In the genomic region with DNA sequence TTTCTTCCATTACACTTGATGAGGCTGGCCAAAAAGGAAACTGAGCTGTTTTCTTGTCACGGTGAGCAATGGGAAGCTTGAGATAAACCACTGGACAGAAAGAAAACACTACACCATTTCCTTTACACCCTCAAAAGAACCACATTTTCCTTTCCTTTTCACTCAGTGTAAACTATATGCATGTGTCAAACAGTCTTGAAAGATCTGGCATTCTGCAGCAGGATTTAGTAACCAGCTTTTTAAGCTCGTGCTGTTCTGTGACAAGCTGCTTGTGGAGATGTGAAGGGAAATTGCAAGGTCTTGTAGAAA, we compare ENCODE assay signal across 11 cellular contexts.
DNase-seq lines count a peak whose midpoint lies in the region; ATAC-seq, FAIRE-seq and TF ChIP-seq lines count a peak whose summit lies in the region.
"Had no signal": no experiment of that assay in that cellular context is flagged by ENCODE, and none has a peak within 500 bp of the region (broad histone marks: within the 10 kb centered on the region; RNA-seq: fewer than 3 reads in every experiment).

No MANE protein-coding gene starts in this region.

- 34 to 77% methylated on average over 2 of the region's 2 CpGs for whole genome bisulfite sequencing in sigmoid colon, 2 donors

- H3K27ac Mint-ChIP-seq in activated T-helper 1 cell treated with anti-CD3 and anti-CD28 coated beads, Interleukin-12 subunit alpha, Interleukin-12 subunit beta, Interleukin-2, Interleukin-4 antibody, amounts not matched to agents 30 ng/mL and 10 ng/mL and 1 ng/mL, durations not matched to agents 14 hours and 24 hours and 36 hours, result peak overlapping the region; percentile 86
- H3K27ac Mint-ChIP-seq in immature natural killer cell, result peak overlapping the region in 5 of 6 donors; percentile 22 to 69 (median 45)

- no peaks in the 10 kb centered on the region for H3K36me3 ChIP-seq in ACC112 (ENCODE audit: insufficient read depth, low read length)
- peaks cover 0 to 13% (median 6%) of the 10 kb centered on the region in 4 donors for H3K36me3 ChIP-seq in sigmoid colon

- H3K79me2 ChIP-seq in ACC112 (ENCODE audit: control insufficient read depth, insufficient read depth, low read length, unreplicated experiment), result no peaks in the 10 kb centered on the region

- FAIRE-seq in RCC 7860 (lab: Jason Lieb, UNC), result no peak
- FAIRE-seq: GM12892 had no signal

- H3K4me1 ChIP-seq in ACC112 (ENCODE audit: control insufficient read depth, insufficient read depth, low read length, unreplicated experiment) (peaks cover 27% of the 10 kb centered on the region), sigmoid colon (peaks cover 0 to 28% (median 0%) of the 10 kb centered on the region in 4 donors)

- H2AFZ ChIP-seq in ACC112 (ENCODE audit: low read length, unreplicated experiment), result peak overlapping the region; percentile 62

- no peak for TF ChIP-seq CTCF in sigmoid colon (IDR thresholded peaks at IDR 0.05)

- ATAC-seq in GM19372 (IDR thresholded peaks at IDR 0.05; ENCODE audit: low read depth, unreplicated experiment), result peak; percentile 81
- ATAC-seq in GM18519 (IDR thresholded peaks at IDR 0.05; ENCODE audit: low FRiP score, unreplicated experiment), result no peak

- H3K4me3 ChIP-seq in ACC112 (ENCODE audit: low read depth, low read length) (peak overlapping the region; percentile 40; the same call in 1 of the 2 replicates), sigmoid colon (no peak overlapping the region)

- DNase-seq in activated T-helper 1 cell treated with anti-CD3 and anti-CD28 coated beads, Interleukin-12 subunit alpha, Interleukin-12 subunit beta, Interleukin-2, Interleukin-4 antibody, amounts not matched to agents 30 ng/mL and 10 ng/mL and 1 ng/mL, durations not matched to agents 14 hours and 24 hours and 36 hours (ENCODE audit: low spot score), result peak; percentile 13
- DNase-seq in immature natural killer cell (peak in 2 of 3 donors; percentile 8 to 10), mesenteric fat pad (ENCODE audit: low spot score) (no peak), RCC 7860 (ENCODE audit: low spot score) (no peak), sigmoid colon (no peak)
- DNase-seq: posterior cingulate gyrus had no signal

- H3K4me1 Mint-ChIP-seq in activated T-helper 1 cell treated with anti-CD3 and anti-CD28 coated beads, Interleukin-12 subunit alpha, Interleukin-12 subunit beta, Interleukin-2, Interleukin-4 antibody, amounts not matched to agents 30 ng/mL and 10 ng/mL and 1 ng/mL, durations not matched to agents 14 hours and 24 hours and 36 hours (ENCODE audit: low read depth), result peaks cover 27% of the 10 kb centered on the region
- H3K4me1 Mint-ChIP-seq in immature natural killer cell, result peaks cover 19 to 26% of the 10 kb centered on the region in 2 donors

- intact Hi-C loops in activated T-helper 1 cell treated with anti-CD3 and anti-CD28 coated beads, Interleukin-12 subunit alpha, Interleukin-12 subunit beta, Interleukin-2, Interleukin-4 antibody, amounts not matched to agents 30 ng/mL and 10 ng/mL and 1 ng/mL, durations not matched to agents 14 hours and 24 hours and 36 hours (cut with micrococcal nuclease), result loop anchor here (1.0 to 10.0 kb wide), 10 partner anchors 71 to 1235 kb away; a partner anchor contains a TSS
- intact Hi-C loops in sigmoid colon (cut with DNase I), result no loop called here

- H3K4me3 Mint-ChIP-seq in activated T-helper 1 cell treated with anti-CD3 and anti-CD28 coated beads, Interleukin-12 subunit alpha, Interleukin-12 subunit beta, Interleukin-2, Interleukin-4 antibody, amounts not matched to agents 30 ng/mL and 10 ng/mL and 1 ng/mL, durations not matched to agents 14 hours and 24 hours and 36 hours, result peak overlapping the region; percentile 17
- H3K4me3 Mint-ChIP-seq in immature natural killer cell, result peak overlapping the region in 4 of 5 donors; percentile 34 to 76 (median 55)

- H3K9me3 Mint-ChIP-seq in activated T-helper 1 cell treated with anti-CD3 and anti-CD28 coated beads, Interleukin-12 subunit alpha, Interleukin-12 subunit beta, Interleukin-2, Interleukin-4 antibody, amounts not matched to agents 30 ng/mL and 10 ng/mL and 1 ng/mL, durations not matched to agents 14 hours and 24 hours and 36 hours, result peaks cover 3% of the 10 kb centered on the region
- H3K9me3 Mint-ChIP-seq in immature natural killer cell, result no peaks in the 10 kb centered on the region

- no peaks in the 10 kb centered on the region for H3K27me3 Mint-ChIP-seq in activated T-helper 1 cell treated with anti-CD3 and anti-CD28 coated beads, Interleukin-12 subunit alpha, Interleukin-12 subunit beta, Interleukin-2, Interleukin-4 antibody, amounts not matched to agents 30 ng/mL and 10 ng/mL and 1 ng/mL, durations not matched to agents 14 hours and 24 hours and 36 hours (ENCODE audit: insufficient read depth)
- H3K27me3 Mint-ChIP-seq in immature natural killer cell (ENCODE audit: low read depth in 3 of 3), result peaks cover 0 to 6% (median 0%) of the 10 kb centered on the region in 3 donors

- H3K9me3 ChIP-seq in sigmoid colon, result no peaks in the 10 kb centered on the region

- H3K36me3 Mint-ChIP-seq in activated T-helper 1 cell treated with anti-CD3 and anti-CD28 coated beads, Interleukin-12 subunit alpha, Interleukin-12 subunit beta, Interleukin-2, Interleukin-4 antibody, amounts not matched to agents 30 ng/mL and 10 ng/mL and 1 ng/mL, durations not matched to agents 14 hours and 24 hours and 36 hours (ENCODE audit: low read depth), result no peaks in the 10 kb centered on the region
- no peaks in the 10 kb centered on the region for H3K36me3 Mint-ChIP-seq in immature natural killer cell

- no peak for TF ChIP-seq EP300 in sigmoid colon (IDR thresholded peaks at IDR 0.05)

- TF ChIP-seq POLR2A in sigmoid colon (IDR thresholded peaks at IDR 0.05), result no peak

- H3K27me3 ChIP-seq in ACC112 (ENCODE audit: insufficient read depth, low read length) (no peaks in the 10 kb centered on the region), sigmoid colon (no peaks in the 10 kb centered on the region)

- H3K27ac ChIP-seq in ACC112 (ENCODE audit: low read depth, low read length) (peak overlapping the region; percentile 30; the same call in 1 of the 2 replicates), sigmoid colon (no peak overlapping the region)
- H3K27ac ChIP-seq: C4-2B had no signal

Comparison
In these comparisons a context has a peak if more than half of its experiments do, and no peak if none do; other contexts are left out.
1. DNase-seq: peak in activated T-helper 1 cell treated with anti-CD3 and anti-CD28 coated beads, Interleukin-12 subunit alpha, Interleukin-12 subunit beta, Interleukin-2, Interleukin-4 antibody, amounts not matched to agents 30 ng/mL and 10 ng/mL and 1 ng/mL, durations not matched to agents 14 hours and 24 hours and 36 hours (single experiment) and immature natural killer cell (2 of 3); none in mesenteric fat pad (single experiment), RCC 7860 (single experiment) and sigmoid colon (single experiment).